1 cellular context compared by ENCODE assay signal in the genomic region with DNA sequence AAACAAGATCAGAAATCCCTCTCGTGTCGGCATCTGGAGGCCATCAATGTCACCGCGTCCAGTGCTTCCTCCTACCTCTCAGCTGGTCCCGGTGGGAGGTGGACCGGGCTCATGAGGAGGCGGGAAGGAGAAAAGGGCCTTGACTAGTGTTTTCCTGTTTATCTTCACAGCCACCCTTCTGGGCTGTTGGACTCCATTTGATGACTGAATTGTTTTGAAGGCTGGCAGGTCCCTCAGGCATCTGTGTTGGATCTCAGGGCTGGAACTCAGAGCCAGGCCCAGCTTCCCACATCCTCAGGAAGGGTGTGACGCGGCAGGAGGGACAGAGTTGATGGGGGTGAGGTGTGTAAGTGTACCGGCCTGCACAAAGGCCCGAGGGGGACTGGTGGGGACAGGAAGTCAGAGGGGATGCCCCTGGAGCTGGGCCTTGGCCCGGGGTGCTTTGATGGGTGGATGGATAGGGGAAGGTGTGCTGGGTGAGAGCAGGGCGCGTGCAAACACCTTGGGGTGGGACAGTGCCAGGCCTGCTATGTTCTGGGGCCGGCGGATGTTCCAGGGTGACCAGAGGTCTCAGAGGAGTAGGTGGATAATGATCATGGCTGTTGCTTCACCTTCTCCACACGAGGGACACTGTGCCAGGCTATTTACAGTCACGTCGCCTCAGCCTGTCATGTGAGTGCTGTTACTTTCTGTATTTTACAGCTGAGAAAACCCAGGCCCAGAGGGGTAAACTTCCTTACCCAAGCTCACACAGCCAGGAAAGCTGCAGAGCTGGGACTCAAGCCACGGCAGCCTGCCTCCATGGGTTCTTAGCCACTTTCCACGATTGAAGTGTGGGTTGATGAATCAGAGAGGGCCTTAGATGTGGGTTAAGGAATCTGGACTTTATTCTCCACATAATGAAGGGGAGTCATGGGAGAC.
TF ChIP-seq lines count a peak whose summit lies in the region.

No MANE protein-coding gene starts in this region.

TF ChIP-seq in HepG2, 621 proteins besides CTCF, POLR2A, EP300 and RAD21 (continued from another document and continues in another):
- TF ChIP-seq CBX2 (IDR thresholded peaks at IDR 0.05; ENCODE audit: low read depth, low read length) (no peak), CBX2 (CRISPR knock-in tag; IDR thresholded peaks at IDR 0.05; ENCODE audit: low read depth) (no peak), ZNF556 (CRISPR knock-in tag; IDR thresholded peaks at IDR 0.05; ENCODE audit: borderline replicate concordance) (no peak), ZFP41 (CRISPR knock-in tag; IDR thresholded peaks at IDR 0.05; ENCODE audit: borderline replicate concordance) (no peak), AGO2 (optimal IDR thresholded peaks at IDR 0.05; ENCODE audit: low read depth, low read length) (no peak), ZNF12 (CRISPR knock-in tag; IDR thresholded peaks at IDR 0.05) (no peak; the same call in 1 of the 2 replicates), ZBTB3 (CRISPR knock-in tag; IDR thresholded peaks at IDR 0.05; ENCODE audit: borderline replicate concordance, low read depth) (no peak), NR2F1 (CRISPR knock-in tag; IDR thresholded peaks at IDR 0.05) (no peak), HMGA1 (CRISPR knock-in tag; conservative IDR thresholded peaks at IDR 0.05) (no peak), ZNF703 (CRISPR knock-in tag; IDR thresholded peaks at IDR 0.05; ENCODE audit: borderline replicate concordance) (no peak), ZZZ3 (CRISPR knock-in tag; IDR thresholded peaks at IDR 0.05; ENCODE audit: borderline replicate concordance) (no peak), GTF3A (CRISPR knock-in tag; conservative IDR thresholded peaks at IDR 0.05) (no peak), JUN (CRISPR knock-in tag; IDR thresholded peaks at IDR 0.05) (no peak), ZNF260 (CRISPR knock-in tag; IDR thresholded peaks at IDR 0.05; ENCODE audit: borderline replicate concordance, low read depth) (no peak), CBFB (CRISPR knock-in tag; IDR thresholded peaks at IDR 0.05) (no peak), ZNF773 (CRISPR knock-in tag; IDR thresholded peaks at IDR 0.05; ENCODE audit: borderline replicate concordance) (no peak), KLF11 (CRISPR knock-in tag; IDR thresholded peaks at IDR 0.05) (no peak), DR1 (CRISPR knock-in tag; IDR thresholded peaks at IDR 0.05) (no peak), ZNF761 (CRISPR knock-in tag; conservative IDR thresholded peaks at IDR 0.05) (no peak), STAG1 (CRISPR knock-in tag; IDR thresholded peaks at IDR 0.05) (0 out of 2 replicates have a peak, but pooled peaks have one; percentile 19), FOXK1 (CRISPR knock-in tag; IDR thresholded peaks at IDR 0.05; ENCODE audit: borderline replicate concordance, low read depth) (no peak; the same call in 1 of the 2 replicates), HDAC2 (CRISPR knock-in tag; IDR thresholded peaks at IDR 0.05) (0 out of 2 replicates have a peak, but pooled peaks have one; percentile 55), ZKSCAN8 (CRISPR knock-in tag; IDR thresholded peaks at IDR 0.05; ENCODE audit: borderline replicate concordance) (no peak), NR1H2 (CRISPR knock-in tag; IDR thresholded peaks at IDR 0.05; ENCODE audit: borderline replicate concordance, low read depth) (no peak), MYC (CRISPR knock-in tag; IDR thresholded peaks at IDR 0.05; ENCODE audit: borderline replicate concordance) (peak; percentile 16; the same call in 1 of the 2 replicates), ZNF839 (CRISPR knock-in tag; IDR thresholded peaks at IDR 0.05; ENCODE audit: borderline replicate concordance) (no peak), ZNF598 (CRISPR knock-in tag; IDR thresholded peaks at IDR 0.05; ENCODE audit: borderline replicate concordance) (no peak), MEF2D (CRISPR knock-in tag; IDR thresholded peaks at IDR 0.05) (no peak), SALL1 (CRISPR knock-in tag; IDR thresholded peaks at IDR 0.05) (no peak), SIX4 (CRISPR knock-in tag; IDR thresholded peaks at IDR 0.05) (no peak), TBL1XR1 (IDR thresholded peaks at IDR 0.05; ENCODE audit: borderline replicate concordance, low read length, partially characterized antibody) (no peak), CENPX (CRISPR knock-in tag; IDR thresholded peaks at IDR 0.05) (no peak), EHMT2 (IDR thresholded peaks at IDR 0.05; ENCODE audit: borderline replicate concordance, low read depth, low read length) (no peak)
- TF ChIP-seq, protein P1, sequence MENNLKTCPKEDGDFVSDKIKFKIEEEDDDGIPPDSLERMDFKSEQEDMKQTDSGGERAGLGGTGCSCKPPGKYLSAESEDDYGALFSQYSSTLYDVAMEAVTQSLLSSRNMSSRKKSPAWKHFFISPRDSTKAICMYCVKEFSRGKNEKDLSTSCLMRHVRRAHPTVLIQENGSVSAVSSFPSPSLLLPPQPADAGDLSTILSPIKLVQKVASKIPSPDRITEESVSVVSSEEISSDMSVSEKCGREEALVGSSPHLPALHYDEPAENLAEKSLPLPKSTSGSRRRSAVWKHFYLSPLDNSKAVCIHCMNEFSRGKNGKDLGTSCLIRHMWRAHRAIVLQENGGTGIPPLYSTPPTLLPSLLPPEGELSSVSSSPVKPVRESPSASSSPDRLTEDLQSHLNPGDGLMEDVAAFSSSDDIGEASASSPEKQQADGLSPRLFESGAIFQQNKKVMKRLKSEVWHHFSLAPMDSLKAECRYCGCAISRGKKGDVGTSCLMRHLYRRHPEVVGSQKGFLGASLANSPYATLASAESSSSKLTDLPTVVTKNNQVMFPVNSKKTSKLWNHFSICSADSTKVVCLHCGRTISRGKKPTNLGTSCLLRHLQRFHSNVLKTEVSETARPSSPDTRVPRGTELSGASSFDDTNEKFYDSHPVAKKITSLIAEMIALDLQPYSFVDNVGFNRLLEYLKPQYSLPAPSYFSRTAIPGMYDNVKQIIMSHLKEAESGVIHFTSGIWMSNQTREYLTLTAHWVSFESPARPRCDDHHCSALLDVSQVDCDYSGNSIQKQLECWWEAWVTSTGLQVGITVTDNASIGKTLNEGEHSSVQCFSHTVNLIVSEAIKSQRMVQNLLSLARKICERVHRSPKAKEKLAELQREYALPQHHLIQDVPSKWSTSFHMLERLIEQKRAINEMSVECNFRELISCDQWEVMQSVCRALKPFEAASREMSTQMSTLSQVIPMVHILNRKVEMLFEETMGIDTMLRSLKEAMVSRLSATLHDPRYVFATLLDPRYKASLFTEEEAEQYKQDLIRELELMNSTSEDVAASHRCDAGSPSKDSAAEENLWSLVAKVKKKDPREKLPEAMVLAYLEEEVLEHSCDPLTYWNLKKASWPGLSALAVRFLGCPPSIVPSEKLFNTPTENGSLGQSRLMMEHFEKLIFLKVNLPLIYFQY (CRISPR knock-in tag; IDR thresholded peaks at IDR 0.05; ENCODE audit: borderline replicate concordance): no peak
- TF ChIP-seq, protein P2, sequence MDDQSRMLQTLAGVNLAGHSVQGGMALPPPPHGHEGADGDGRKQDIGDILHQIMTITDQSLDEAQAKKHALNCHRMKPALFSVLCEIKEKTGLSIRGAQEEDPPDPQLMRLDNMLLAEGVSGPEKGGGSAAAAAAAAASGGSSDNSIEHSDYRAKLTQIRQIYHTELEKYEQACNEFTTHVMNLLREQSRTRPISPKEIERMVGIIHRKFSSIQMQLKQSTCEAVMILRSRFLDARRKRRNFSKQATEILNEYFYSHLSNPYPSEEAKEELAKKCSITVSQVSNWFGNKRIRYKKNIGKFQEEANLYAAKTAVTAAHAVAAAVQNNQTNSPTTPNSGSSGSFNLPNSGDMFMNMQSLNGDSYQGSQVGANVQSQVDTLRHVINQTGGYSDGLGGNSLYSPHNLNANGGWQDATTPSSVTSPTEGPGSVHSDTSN (CRISPR knock-in tag; IDR thresholded peaks at IDR 0.05; ENCODE audit: borderline replicate concordance): no peak
- TF ChIP-seq, protein P3, sequence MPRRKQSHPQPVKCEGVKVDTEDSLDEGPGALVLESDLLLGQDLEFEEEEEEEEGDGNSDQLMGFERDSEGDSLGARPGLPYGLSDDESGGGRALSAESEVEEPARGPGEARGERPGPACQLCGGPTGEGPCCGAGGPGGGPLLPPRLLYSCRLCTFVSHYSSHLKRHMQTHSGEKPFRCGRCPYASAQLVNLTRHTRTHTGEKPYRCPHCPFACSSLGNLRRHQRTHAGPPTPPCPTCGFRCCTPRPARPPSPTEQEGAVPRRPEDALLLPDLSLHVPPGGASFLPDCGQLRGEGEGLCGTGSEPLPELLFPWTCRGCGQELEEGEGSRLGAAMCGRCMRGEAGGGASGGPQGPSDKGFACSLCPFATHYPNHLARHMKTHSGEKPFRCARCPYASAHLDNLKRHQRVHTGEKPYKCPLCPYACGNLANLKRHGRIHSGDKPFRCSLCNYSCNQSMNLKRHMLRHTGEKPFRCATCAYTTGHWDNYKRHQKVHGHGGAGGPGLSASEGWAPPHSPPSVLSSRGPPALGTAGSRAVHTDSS (CRISPR knock-in tag; conservative IDR thresholded peaks at IDR 0.05): no peak
- TF ChIP-seq, protein P4, sequence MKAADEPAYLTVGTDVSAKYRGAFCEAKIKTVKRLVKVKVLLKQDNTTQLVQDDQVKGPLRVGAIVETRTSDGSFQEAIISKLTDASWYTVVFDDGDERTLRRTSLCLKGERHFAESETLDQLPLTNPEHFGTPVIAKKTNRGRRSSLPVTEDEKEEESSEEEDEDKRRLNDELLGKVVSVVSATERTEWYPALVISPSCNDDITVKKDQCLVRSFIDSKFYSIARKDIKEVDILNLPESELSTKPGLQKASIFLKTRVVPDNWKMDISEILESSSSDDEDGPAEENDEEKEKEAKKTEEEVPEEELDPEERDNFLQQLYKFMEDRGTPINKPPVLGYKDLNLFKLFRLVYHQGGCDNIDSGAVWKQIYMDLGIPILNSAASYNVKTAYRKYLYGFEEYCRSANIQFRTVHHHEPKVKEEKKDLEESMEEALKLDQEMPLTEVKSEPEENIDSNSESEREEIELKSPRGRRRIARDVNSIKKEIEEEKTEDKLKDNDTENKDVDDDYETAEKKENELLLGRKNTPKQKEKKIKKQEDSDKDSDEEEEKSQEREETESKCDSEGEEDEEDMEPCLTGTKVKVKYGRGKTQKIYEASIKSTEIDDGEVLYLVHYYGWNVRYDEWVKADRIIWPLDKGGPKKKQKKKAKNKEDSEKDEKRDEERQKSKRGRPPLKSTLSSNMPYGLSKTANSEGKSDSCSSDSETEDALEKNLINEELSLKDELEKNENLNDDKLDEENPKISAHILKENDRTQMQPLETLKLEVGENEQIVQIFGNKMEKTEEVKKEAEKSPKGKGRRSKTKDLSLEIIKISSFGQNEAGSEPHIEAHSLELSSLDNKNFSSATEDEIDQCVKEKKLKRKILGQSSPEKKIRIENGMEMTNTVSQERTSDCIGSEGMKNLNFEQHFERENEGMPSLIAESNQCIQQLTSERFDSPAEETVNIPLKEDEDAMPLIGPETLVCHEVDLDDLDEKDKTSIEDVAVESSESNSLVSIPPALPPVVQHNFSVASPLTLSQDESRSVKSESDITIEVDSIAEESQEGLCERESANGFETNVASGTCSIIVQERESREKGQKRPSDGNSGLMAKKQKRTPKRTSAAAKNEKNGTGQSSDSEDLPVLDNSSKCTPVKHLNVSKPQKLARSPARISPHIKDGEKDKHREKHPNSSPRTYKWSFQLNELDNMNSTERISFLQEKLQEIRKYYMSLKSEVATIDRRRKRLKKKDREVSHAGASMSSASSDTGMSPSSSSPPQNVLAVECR (CRISPR knock-in tag; IDR thresholded peaks at IDR 0.05; ENCODE audit: borderline replicate concordance): peak; percentile 48; the same call in 1 of the 2 replicates
- TF ChIP-seq, protein P5, sequence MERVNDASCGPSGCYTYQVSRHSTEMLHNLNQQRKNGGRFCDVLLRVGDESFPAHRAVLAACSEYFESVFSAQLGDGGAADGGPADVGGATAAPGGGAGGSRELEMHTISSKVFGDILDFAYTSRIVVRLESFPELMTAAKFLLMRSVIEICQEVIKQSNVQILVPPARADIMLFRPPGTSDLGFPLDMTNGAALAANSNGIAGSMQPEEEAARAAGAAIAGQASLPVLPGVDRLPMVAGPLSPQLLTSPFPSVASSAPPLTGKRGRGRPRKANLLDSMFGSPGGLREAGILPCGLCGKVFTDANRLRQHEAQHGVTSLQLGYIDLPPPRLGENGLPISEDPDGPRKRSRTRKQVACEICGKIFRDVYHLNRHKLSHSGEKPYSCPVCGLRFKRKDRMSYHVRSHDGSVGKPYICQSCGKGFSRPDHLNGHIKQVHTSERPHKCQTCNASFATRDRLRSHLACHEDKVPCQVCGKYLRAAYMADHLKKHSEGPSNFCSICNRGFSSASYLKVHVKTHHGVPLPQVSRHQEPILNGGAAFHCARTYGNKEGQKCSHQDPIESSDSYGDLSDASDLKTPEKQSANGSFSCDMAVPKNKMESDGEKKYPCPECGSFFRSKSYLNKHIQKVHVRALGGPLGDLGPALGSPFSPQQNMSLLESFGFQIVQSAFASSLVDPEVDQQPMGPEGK (CRISPR knock-in tag; IDR thresholded peaks at IDR 0.05): no peak
- TF ChIP-seq, protein P6, sequence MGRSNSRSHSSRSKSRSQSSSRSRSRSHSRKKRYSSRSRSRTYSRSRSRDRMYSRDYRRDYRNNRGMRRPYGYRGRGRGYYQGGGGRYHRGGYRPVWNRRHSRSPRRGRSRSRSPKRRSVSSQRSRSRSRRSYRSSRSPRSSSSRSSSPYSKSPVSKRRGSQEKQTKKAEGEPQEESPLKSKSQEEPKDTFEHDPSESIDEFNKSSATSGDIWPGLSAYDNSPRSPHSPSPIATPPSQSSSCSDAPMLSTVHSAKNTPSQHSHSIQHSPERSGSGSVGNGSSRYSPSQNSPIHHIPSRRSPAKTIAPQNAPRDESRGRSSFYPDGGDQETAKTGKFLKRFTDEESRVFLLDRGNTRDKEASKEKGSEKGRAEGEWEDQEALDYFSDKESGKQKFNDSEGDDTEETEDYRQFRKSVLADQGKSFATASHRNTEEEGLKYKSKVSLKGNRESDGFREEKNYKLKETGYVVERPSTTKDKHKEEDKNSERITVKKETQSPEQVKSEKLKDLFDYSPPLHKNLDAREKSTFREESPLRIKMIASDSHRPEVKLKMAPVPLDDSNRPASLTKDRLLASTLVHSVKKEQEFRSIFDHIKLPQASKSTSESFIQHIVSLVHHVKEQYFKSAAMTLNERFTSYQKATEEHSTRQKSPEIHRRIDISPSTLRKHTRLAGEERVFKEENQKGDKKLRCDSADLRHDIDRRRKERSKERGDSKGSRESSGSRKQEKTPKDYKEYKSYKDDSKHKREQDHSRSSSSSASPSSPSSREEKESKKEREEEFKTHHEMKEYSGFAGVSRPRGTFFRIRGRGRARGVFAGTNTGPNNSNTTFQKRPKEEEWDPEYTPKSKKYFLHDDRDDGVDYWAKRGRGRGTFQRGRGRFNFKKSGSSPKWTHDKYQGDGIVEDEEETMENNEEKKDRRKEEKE (IDR thresholded peaks at IDR 0.05): no peak
- TF ChIP-seq, protein P7, sequence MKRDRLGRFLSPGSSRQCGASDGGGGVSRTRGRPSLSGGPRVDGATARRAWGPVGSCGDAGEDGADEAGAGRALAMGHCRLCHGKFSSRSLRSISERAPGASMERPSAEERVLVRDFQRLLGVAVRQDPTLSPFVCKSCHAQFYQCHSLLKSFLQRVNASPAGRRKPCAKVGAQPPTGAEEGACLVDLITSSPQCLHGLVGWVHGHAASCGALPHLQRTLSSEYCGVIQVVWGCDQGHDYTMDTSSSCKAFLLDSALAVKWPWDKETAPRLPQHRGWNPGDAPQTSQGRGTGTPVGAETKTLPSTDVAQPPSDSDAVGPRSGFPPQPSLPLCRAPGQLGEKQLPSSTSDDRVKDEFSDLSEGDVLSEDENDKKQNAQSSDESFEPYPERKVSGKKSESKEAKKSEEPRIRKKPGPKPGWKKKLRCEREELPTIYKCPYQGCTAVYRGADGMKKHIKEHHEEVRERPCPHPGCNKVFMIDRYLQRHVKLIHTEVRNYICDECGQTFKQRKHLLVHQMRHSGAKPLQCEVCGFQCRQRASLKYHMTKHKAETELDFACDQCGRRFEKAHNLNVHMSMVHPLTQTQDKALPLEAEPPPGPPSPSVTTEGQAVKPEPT (CRISPR knock-in tag; IDR thresholded peaks at IDR 0.05; ENCODE audit: low read depth): no peak
